ENCODE assay signal across 14 cellular contexts in the genomic region with DNA sequence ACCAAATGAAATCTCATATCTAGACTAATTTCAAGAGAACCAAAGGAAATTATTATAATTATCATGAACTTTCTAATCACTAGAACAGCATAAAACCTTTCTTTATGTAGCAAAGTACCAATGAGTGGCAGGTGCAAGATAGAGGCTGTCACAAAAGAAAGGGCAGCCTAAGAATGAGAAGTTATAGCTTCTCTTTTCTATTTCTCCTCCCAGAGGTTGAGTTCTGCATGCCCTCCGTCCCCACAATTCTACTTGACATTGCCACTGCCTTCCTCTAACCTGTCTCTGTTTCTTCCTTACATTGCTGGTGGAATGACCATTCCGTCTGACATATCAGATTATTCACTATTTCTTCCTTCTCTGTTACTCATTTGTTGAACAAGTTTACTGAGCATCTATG.
"Had no signal": no experiment of that assay in that cellular context is flagged by ENCODE, and none has a peak within 500 bp of the region (broad histone marks: within the 10 kb centered on the region; RNA-seq: fewer than 3 reads in every experiment).

No MANE protein-coding gene starts in this region.

- H3K4me3 ChIP-seq: cardiac muscle cell, ovary, thyroid gland had no signal

- H3K9me3 ChIP-seq: ovary, thyroid gland had no signal

- H3K36me3 Mint-ChIP-seq: activated naive CD4-positive, alpha-beta T cell treated with anti-CD3 and anti-CD28 coated beads, Interleukin-2, amount 10 ng/mL, durations not matched to agents 7 days and 5 days had no signal

- H3K4me3 Mint-ChIP-seq: activated naive CD4-positive, alpha-beta T cell treated with anti-CD3 and anti-CD28 coated beads, Interleukin-2, amount 10 ng/mL, durations not matched to agents 7 days and 5 days had no signal

- H3K27me3 ChIP-seq: cardiac muscle cell, ovary, thyroid gland had no signal

- DNase-seq: activated CD4-positive, alpha-beta T cell treated with anti-CD3 and anti-CD28 coated beads, Interleukin-2, amount 50 U/mL, for 48 hours; activated naive CD4-positive, alpha-beta T cell treated with anti-CD3 and anti-CD28 coated beads, Interleukin-2, amount 10 ng/mL, durations not matched to agents 7 days and 5 days; activated T-cell treated with anti-CD3 and anti-CD28 coated beads, Interleukin-2, amount 50 U/mL, for 1 hour; islet precursor cell; ovary; stimulated activated CD4-positive, alpha-beta T cell treated with anti-CD3 and anti-CD28 coated beads, Interleukin-12 subunit alpha, Interleukin-12 subunit beta, amount 100 ng/mL, for 4 hours; stimulated activated CD4-positive, alpha-beta T cell treated with anti-CD3 and anti-CD28 coated beads, Interleukin-2, amount 100 ng/mL, for 24 hours; thyroid gland had no signal

- H3K27me3 Mint-ChIP-seq: activated naive CD4-positive, alpha-beta T cell treated with anti-CD3 and anti-CD28 coated beads, Interleukin-2, amount 10 ng/mL, durations not matched to agents 7 days and 5 days had no signal

- H3K4me1 ChIP-seq: thyroid gland had no signal

- H3K36me3 ChIP-seq: cardiac muscle cell, ovary, thyroid gland had no signal

- H3K27ac ChIP-seq: cardiac muscle cell, ovary, thyroid gland, VCaP had no signal

- H3K27ac Mint-ChIP-seq: activated naive CD4-positive, alpha-beta T cell treated with anti-CD3 and anti-CD28 coated beads, Interleukin-2, amount 10 ng/mL, durations not matched to agents 7 days and 5 days; activated T-helper 2 cell treated with anti-CD3 and anti-CD28 coated beads, Interferon-gamma antibody, Interleukin-2, Interleukin-4, amounts not matched to agents 10 μg/mL and 5 μg/mL and 100 μg/mL, durations not matched to agents 14 hours and 24 hours and 36 hours had no signal

- ATAC-seq: esophagus mucosa, left lobe of liver had no signal

- FAIRE-seq: endometrium had no signal

- H3K4me1 Mint-ChIP-seq: activated naive CD4-positive, alpha-beta T cell treated with anti-CD3 and anti-CD28 coated beads, Interleukin-2, amount 10 ng/mL, durations not matched to agents 7 days and 5 days had no signal
